ENCODE assay signal across 9 cellular contexts in the genomic region with DNA sequence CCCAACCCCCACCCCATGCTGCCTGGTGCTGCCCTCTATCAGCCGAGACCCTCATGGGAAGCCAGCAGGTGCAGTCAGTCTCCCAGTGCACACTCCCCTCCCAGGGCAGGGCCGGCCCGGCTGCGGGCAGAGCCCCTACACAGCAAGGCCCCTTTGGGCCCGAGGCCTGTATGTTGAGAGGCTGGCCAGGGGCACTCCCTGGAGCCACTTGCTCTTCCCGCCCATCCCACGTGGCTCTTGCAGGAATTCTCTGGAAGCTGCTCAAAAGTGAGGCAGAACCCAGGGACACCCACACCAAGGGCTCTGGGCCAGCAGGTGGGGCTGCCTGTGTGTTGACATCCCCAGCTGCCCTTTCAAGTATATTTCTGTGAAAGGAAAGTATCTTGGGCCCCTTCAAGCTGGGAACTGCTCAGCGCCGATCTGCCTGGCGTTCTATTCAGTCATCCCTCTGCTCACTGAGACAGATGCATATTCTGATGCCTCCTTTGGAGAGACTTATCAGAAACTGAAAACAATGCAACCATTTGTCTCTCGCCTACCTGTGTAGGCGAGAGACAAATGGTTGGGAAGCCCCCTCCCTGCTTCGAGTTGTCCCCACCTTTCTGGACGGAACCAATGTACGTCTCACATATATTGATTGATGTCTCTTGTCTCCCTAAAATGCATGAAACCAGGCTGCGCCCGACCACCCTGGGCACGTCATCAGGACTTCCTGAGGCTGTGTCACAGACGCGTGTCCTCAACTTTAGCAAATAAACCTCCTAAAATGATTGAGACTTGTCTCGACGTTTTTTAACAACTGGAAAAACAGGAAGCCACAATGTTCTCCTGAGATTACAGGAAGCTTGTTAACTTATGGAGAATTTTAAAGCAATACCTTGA. TPM values are rescaled to one million over a fixed set of nuclear protein-coding genes. Genes with fewer than 3 reads are reported as not detected.
DNase-seq lines count a peak whose midpoint lies in the region; ATAC-seq, FAIRE-seq and TF ChIP-seq lines count a peak whose summit lies in the region.
"Had no signal": no experiment of that assay in that cellular context is flagged by ENCODE, and none has a peak within 500 bp of the region (broad histone marks: within the 10 kb centered on the region; RNA-seq: fewer than 3 reads in every experiment).

No MANE protein-coding gene starts in this region.

- H3K27ac ChIP-seq in BLaER1 treated with 17β-estradiol and CSF1 and Interleukin-3, amounts not matched to agents 10 nM and 100 nM, result peak overlapping the region; percentile 78 to 96 (median 93)
- H3K27ac ChIP-seq in astrocyte (ENCODE audit: low read depth, low read length), result no peak overlapping the region

- H3K4me3 ChIP-seq in BLaER1 treated with 17β-estradiol and CSF1 and Interleukin-3, amounts not matched to agents 10 nM and 100 nM, result peak overlapping the region; percentile 12 to 82 (median 66); a peak in 15 of 20 replicates
- H3K4me3 ChIP-seq in astrocyte (ENCODE audit: insufficient read depth, low read depth, low read length), result no peak overlapping the region
- H3K4me3 ChIP-seq in HAP-1, result no peak overlapping the region

- peak; percentile 45 to 49 for ATAC-seq in naive B cell (ENCODE audit: low read depth in 2 of 2)
- ATAC-seq in HG03442 (IDR thresholded peaks at IDR 0.05; ENCODE audit: unreplicated experiment), result no peak
- no peak for ATAC-seq in GM19035 (IDR thresholded peaks at IDR 0.05; ENCODE audit: unreplicated experiment)

- H3K27ac Mint-ChIP-seq in astrocyte (ENCODE audit: unreplicated experiment), result peak overlapping the region; percentile 80
- H3K27ac Mint-ChIP-seq in naive B cell, result peak overlapping the region; percentile 88 to 99 (median 98)

- no peaks in the 10 kb centered on the region for H3K79me2 ChIP-seq in astrocyte (ENCODE audit: insufficient read depth, low read length)

- H3K4me1 ChIP-seq in BLaER1 treated with 17β-estradiol and CSF1 and Interleukin-3, amounts not matched to agents 10 nM and 100 nM, result peaks cover 64 to 72% (median 67%) of the 10 kb centered on the region in 10 experiments
- H3K4me1 ChIP-seq in astrocyte (ENCODE audit: insufficient read depth, low read length) (no peaks in the 10 kb centered on the region), HAP-1 (no peaks in the 10 kb centered on the region)

- in situ Hi-C loops in HAP-1 (cut with MboI; ENCODE audit: low sequenced_read_pairs), result no loop called here

- H3K9me3 Mint-ChIP-seq in astrocyte (ENCODE audit: unreplicated experiment) (no peaks in the 10 kb centered on the region), naive B cell (no peaks in the 10 kb centered on the region)

- H3K27me3 Mint-ChIP-seq in astrocyte (ENCODE audit: low read depth, unreplicated experiment), result peaks cover 13% of the 10 kb centered on the region
- no peaks in the 10 kb centered on the region for H3K27me3 Mint-ChIP-seq in naive B cell

- peaks cover 0 to 63% (median 50%) of the 10 kb centered on the region in 11 experiments; a peak in 19 of 22 replicates for H4K20me1 ChIP-seq in BLaER1 treated with 17β-estradiol and CSF1 and Interleukin-3, amounts not matched to agents 10 nM and 100 nM
- peaks cover 7% of the 10 kb centered on the region for H4K20me1 ChIP-seq in astrocyte (ENCODE audit: insufficient read depth, low read length)

- H3K4me1 Mint-ChIP-seq in astrocyte (ENCODE audit: low read depth, unreplicated experiment), result peaks cover 9% of the 10 kb centered on the region
- peaks cover 52 to 70% (median 55%) of the 10 kb centered on the region in 3 donors for H3K4me1 Mint-ChIP-seq in naive B cell

- peak; percentile 50 for DNase-seq in NCI-H226
- no peak for DNase-seq in astrocyte (ENCODE audit: low read depth)
- DNase-seq in naive B cell, result peak; percentile 75
- no peak for DNase-seq in HAP-1 (ENCODE audit: low spot score in 2 of 2)
- DNase-seq in SKM-1 treated with dmso at 0.1 percent for 144 hours (lab: John Stamatoyannopoulos, UW; ENCODE audit: unreplicated experiment), result no peak
- DNase-seq: NCI-H146 had no signal

- peaks cover 31 to 39% (median 37%) of the 10 kb centered on the region in 11 experiments for H3K36me3 ChIP-seq in BLaER1 treated with 17β-estradiol and CSF1 and Interleukin-3, amounts not matched to agents 10 nM and 100 nM
- H3K36me3 ChIP-seq in astrocyte (ENCODE audit: insufficient read depth, low read length) (no peaks in the 10 kb centered on the region), HAP-1 (replicated peaks) (no peaks in the 10 kb centered on the region)

- H3K4me3 Mint-ChIP-seq in astrocyte (ENCODE audit: unreplicated experiment) (no peak overlapping the region), naive B cell (peak overlapping the region; percentile 82 to 99 (median 89))

- H2AFZ ChIP-seq in astrocyte (ENCODE audit: low read depth, low read length), result no peak overlapping the region

- peak overlapping the region; percentile 96 to 100 (median 98) for H3K4me2 ChIP-seq in BLaER1 treated with 17β-estradiol and CSF1 and Interleukin-3, amounts not matched to agents 10 nM and 100 nM
- no peak overlapping the region for H3K4me2 ChIP-seq in astrocyte (ENCODE audit: low read length)

- no peaks in the 10 kb centered on the region for H3K36me3 Mint-ChIP-seq in astrocyte (ENCODE audit: low read depth, unreplicated experiment)
- peaks cover 7 to 11% of the 10 kb centered on the region in 2 donors for H3K36me3 Mint-ChIP-seq in naive B cell

- no peak for TF ChIP-seq CTCF in astrocyte (IDR thresholded peaks at IDR 0.05; ENCODE audit: insufficient read depth, low read depth, low read length)

- no peaks in the 10 kb centered on the region for H3K27me3 ChIP-seq in BLaER1 treated with 17β-estradiol and CSF1 and Interleukin-3, amounts not matched to agents 10 nM and 100 nM
- H3K27me3 ChIP-seq in astrocyte (ENCODE audit: insufficient read depth, low read length) (peaks cover 3% of the 10 kb centered on the region), HAP-1 (ENCODE audit: low read depth) (no peaks in the 10 kb centered on the region)

- FAIRE-seq in astrocyte (lab: Jason Lieb, UNC), result no peak

- no peaks in the 10 kb centered on the region for H3K9me3 ChIP-seq in BLaER1 treated with 17β-estradiol and CSF1 and Interleukin-3, amounts not matched to agents 10 nM and 100 nM (replicated peaks in 1 of 11)
- H3K9me3 ChIP-seq in astrocyte (ENCODE audit: insufficient read depth, low read depth, low read length) (no peaks in the 10 kb centered on the region), HAP-1 (no peaks in the 10 kb centered on the region)

- H3K9ac ChIP-seq in BLaER1 treated with 17β-estradiol and CSF1 and Interleukin-3, amounts not matched to agents 10 nM and 100 nM, result peak overlapping the region; percentile 74 to 93 (median 87); a peak in 21 of 22 replicates
- no peak overlapping the region for H3K9ac ChIP-seq in astrocyte (ENCODE audit: low read length)

RNA-seq across cellular contexts. Expression of a gene that starts 6.0 kb away (rescaled TPM):
- total RNA-seq in astrocyte, result 1.7 and 2.2 TPM in 2 replicates
- polyA plus RNA-seq in naive B cell (ENCODE audit: low read depth in 6 of 6), result 10 to 100 TPM in 4 of 6 donors, 1 to 10 TPM in 2; 8.2 to 33.0 (median 10.8) TPM

RNA-seq across cellular contexts. Expression of a gene that starts 38.4 kb away (rescaled TPM):
- 8.7 and 11.3 TPM in 2 replicates for total RNA-seq in astrocyte
- polyA plus RNA-seq in naive B cell (ENCODE audit: low read depth in 6 of 6), result 10 to 100 TPM in 1 of 6 donors, 1 to 10 TPM in 5; 4.6 to 11.9 (median 6.7) TPM

Comparison
In these comparisons a context has a peak if more than half of its experiments do, and no peak if none do; other contexts are left out.
1. H3K4me3 ChIP-seq: peak in BLaER1 treated with 17β-estradiol and CSF1 and Interleukin-3, amounts not matched to agents 10 nM and 100 nM (10 of 10); none in astrocyte (single experiment) and HAP-1 (single experiment).
2. DNase-seq: peak in NCI-H226 (single experiment) and naive B cell (single experiment); none in astrocyte (single experiment), HAP-1 (0 of 2) and SKM-1 treated with dmso at 0.1 percent for 144 hours (single experiment).
3. ATAC-seq: peak in naive B cell (2 of 2); none in HG03442 (single experiment) and GM19035 (single experiment).